Comparison of ENCODE assay signal across 8 cellular contexts in genomic region chr12:65168606-65169310, GRCh38. TPM values are rescaled to one million over a fixed set of nuclear protein-coding genes. Genes with fewer than 3 reads are reported as not detected.
A peak's percentile ranks its signal among the peaks of the same experiment; 100 is the strongest.
DNase-seq lines count a peak whose midpoint lies in the region; ATAC-seq lines count a peak whose summit lies in the region.

No MANE protein-coding gene starts in this region.

- DNase-seq in CD8-positive, alpha-beta memory T cell, result peak in 1 of 5 donors; percentile 30
- no peak for DNase-seq in activated CD4-positive, alpha-beta memory T cell treated with anti-CD3 and anti-CD28 coated beads for 36 hours
- DNase-seq in substantia nigra (lab: John Stamatoyannopoulos, UW) (no peak), ureter (ENCODE audit: low spot score) (no peak)
- no peak for DNase-seq in effector CD8-positive, alpha-beta T cell (lab: John Stamatoyannopoulos, UW)

- intact Hi-C loops in activated CD4-positive, alpha-beta memory T cell treated with anti-CD3 and anti-CD28 coated beads for 36 hours (cut with micrococcal nuclease), result loop anchor here (1.0 to 10.0 kb wide), 4 partner anchors 12 to 1136 kb away; partner anchors contain the start of genes HELB and WIF1

- H3K36me3 ChIP-seq in CD8-positive, alpha-beta memory T cell (ENCODE audit: insufficient read depth, low read length), result no peaks in the 10 kb centered on the region

- H3K27me3 ChIP-seq in CD8-positive, alpha-beta memory T cell (ENCODE audit: insufficient read depth, low read length, poor library complexity, severe bottlenecking), result no peaks in the 10 kb centered on the region

- no peaks in the 10 kb centered on the region for H3K9me3 Mint-ChIP-seq in CD8-positive, alpha-beta memory T cell
- H3K9me3 Mint-ChIP-seq in activated CD4-positive, alpha-beta memory T cell treated with anti-CD3 and anti-CD28 coated beads for 36 hours, result no peaks in the 10 kb centered on the region

- ATAC-seq in HG02642 (IDR thresholded peaks at IDR 0.05; ENCODE audit: poor library complexity, unreplicated experiment) (peak; percentile 1), GM18873 (IDR thresholded peaks at IDR 0.05; ENCODE audit: low FRiP score, unreplicated experiment) (no peak)

- H3K27me3 Mint-ChIP-seq in CD8-positive, alpha-beta memory T cell, result peaks cover 5% of the 10 kb centered on the region in 2 donors
- peaks cover under 1% of the 10 kb centered on the region for H3K27me3 Mint-ChIP-seq in activated CD4-positive, alpha-beta memory T cell treated with anti-CD3 and anti-CD28 coated beads for 36 hours

- H3K4me1 ChIP-seq in CD8-positive, alpha-beta memory T cell (ENCODE audit: insufficient read depth, low read length), result peaks cover 37% of the 10 kb centered on the region

- H3K36me3 Mint-ChIP-seq in CD8-positive, alpha-beta memory T cell, result peaks cover 0 to 32% (median 5%) of the 10 kb centered on the region in 3 donors
- peaks cover 16% of the 10 kb centered on the region for H3K36me3 Mint-ChIP-seq in activated CD4-positive, alpha-beta memory T cell treated with anti-CD3 and anti-CD28 coated beads for 36 hours

- H3K4me1 Mint-ChIP-seq in CD8-positive, alpha-beta memory T cell, result peaks cover 13 to 39% (median 22%) of the 10 kb centered on the region in 3 donors
- peaks cover 25% of the 10 kb centered on the region for H3K4me1 Mint-ChIP-seq in activated CD4-positive, alpha-beta memory T cell treated with anti-CD3 and anti-CD28 coated beads for 36 hours (ENCODE audit: low read depth)

- CTCF ChIA-PET in CD8-positive, alpha-beta memory T cell (lab: Charles Lee), result interaction anchor here (1.0 to 1.8 kb wide), 7 partner anchors 12 to 1000 kb away, joined by 3 to 19 read pairs (median 4); no protein-coding TSS in a partner anchor
- CTCF ChIA-PET in activated CD4-positive, alpha-beta memory T cell treated with anti-CD3 and anti-CD28 coated beads for 36 hours (lab: Charles Lee), result interaction anchor here (0.7 to 1.9 kb wide), 8 partner anchors 12 to 372 kb away, joined by 3 to 12 read pairs (median 4); no protein-coding TSS in a partner anchor

- POLR2A ChIA-PET in CD8-positive, alpha-beta memory T cell (lab: Charles Lee), result interaction anchor here (0.8 to 1.9 kb wide), 9 partner anchors 12 to 1001 kb away, joined by 3 to 22 read pairs (median 4); partner anchors contain the start of genes GNS, LLPH, TMBIM4 and XPOT
- POLR2A ChIA-PET in activated CD4-positive, alpha-beta memory T cell treated with anti-CD3 and anti-CD28 coated beads for 36 hours (lab: Charles Lee), result interaction anchor here (0.6 to 3.6 kb wide), 10 partner anchors 12 to 1134 kb away, joined by 3 to 21 read pairs (median 4); partner anchors contain the start of genes HELB and LLPH

- peak overlapping the region; percentile 94 to 100 (median 99) for H3K4me3 Mint-ChIP-seq in CD8-positive, alpha-beta memory T cell
- H3K4me3 Mint-ChIP-seq in activated CD4-positive, alpha-beta memory T cell treated with anti-CD3 and anti-CD28 coated beads for 36 hours, result peak overlapping the region; percentile 99

- no peaks in the 10 kb centered on the region for H3K9me3 ChIP-seq in CD8-positive, alpha-beta memory T cell (ENCODE audit: low read length)

- peak overlapping the region; percentile 98 to 100 (median 100) for H3K27ac Mint-ChIP-seq in CD8-positive, alpha-beta memory T cell
- H3K27ac Mint-ChIP-seq in activated CD4-positive, alpha-beta memory T cell treated with anti-CD3 and anti-CD28 coated beads for 36 hours, result peak overlapping the region; percentile 97

- peak overlapping the region; percentile 79 for H3K4me3 ChIP-seq in CD8-positive, alpha-beta memory T cell (ENCODE audit: low read length)
- peak overlapping the region; percentile 91 for H3K4me3 ChIP-seq in iPS-11a (ENCODE audit: low read depth, low read length)

- peak overlapping the region; percentile 81 for H3K27ac ChIP-seq in CD8-positive, alpha-beta memory T cell (ENCODE audit: low read depth, low read length)
- peak overlapping the region; percentile 92 for H3K27ac ChIP-seq in substantia nigra (ENCODE audit: low read depth, low read length, poor library complexity, severe bottlenecking)

RNA-seq across cellular contexts. Expression of gene LEMD3, which starts 0.6 kb away (rescaled TPM):
- total RNA-seq in CD8-positive, alpha-beta memory T cell, result 10 to 100 TPM; 26.4 to 26.8 TPM
- polyA plus RNA-seq in CD8-positive, alpha-beta memory T cell, result 28.0 TPM
- 10 to 100 TPM; 16.5 to 19.5 TPM for total RNA-seq in activated CD4-positive, alpha-beta memory T cell treated with anti-CD3 and anti-CD28 coated beads for 36 hours
- total RNA-seq in ureter, result 27.5 TPM

RNA-seq across cellular contexts. Expression of gene WIF1, which starts 47.7 kb away (rescaled TPM):
- not detected for total RNA-seq in CD8-positive, alpha-beta memory T cell
- not detected for polyA plus RNA-seq in CD8-positive, alpha-beta memory T cell
- under 1 TPM in 1 of 2 experiments, not detected in 1; 0.12 TPM for total RNA-seq in activated CD4-positive, alpha-beta memory T cell treated with anti-CD3 and anti-CD28 coated beads for 36 hours
- 0.29 TPM for total RNA-seq in ureter
